11 cellular contexts compared by ENCODE assay signal in genomic region chr15:68272797-68273271, GRCh38. TPM values are rescaled to one million over a fixed set of nuclear protein-coding genes. Genes with fewer than 3 reads are reported as not detected.
DNase-seq lines count a peak whose midpoint lies in the region; ATAC-seq, FAIRE-seq and TF ChIP-seq lines count a peak whose summit lies in the region.
"Had no signal": no experiment of that assay in that cellular context is flagged by ENCODE, and none has a peak within 500 bp of the region (broad histone marks: within the 10 kb centered on the region; RNA-seq: fewer than 3 reads in every experiment).

No MANE protein-coding gene starts in this region.

- H3K9me3 ChIP-seq in HCT116 (ENCODE audit: control insufficient read depth in 1 of 2, insufficient read depth in 1 of 2, low read depth in 1 of 2, low read length in 2 of 2) (no peaks in the 10 kb centered on the region), K562 (replicated peaks; ENCODE audit: control insufficient read depth, insufficient read depth, low read depth, low read length) (no peaks in the 10 kb centered on the region), right atrium auricular region (no peaks in the 10 kb centered on the region), stomach smooth muscle (ENCODE audit: control insufficient read depth in 2 of 2, low read length in 2 of 2) (no peaks in the 10 kb centered on the region)

- TF ChIP-seq POLR2A in HCT116 (IDR thresholded peaks at IDR 0.05; ENCODE audit: borderline replicate concordance, extremely low read depth, insufficient read depth, insufficient read length) (no peak), K562 (conservative IDR thresholded peaks at IDR 0.05) (no peak)

- no peak for TF ChIP-seq EP300 in K562 (IDR thresholded peaks at IDR 0.05; ENCODE audit: low read length)

- H3K36me3 ChIP-seq in HCT116 (ENCODE audit: control insufficient read depth in 1 of 2, insufficient read depth in 2 of 2, low read length in 2 of 2) (no peaks in the 10 kb centered on the region), K562 (ENCODE audit: control insufficient read depth, insufficient read depth, low read length) (no peaks in the 10 kb centered on the region), right atrium auricular region (no peaks in the 10 kb centered on the region), stomach smooth muscle (ENCODE audit: control insufficient read depth in 2 of 2, insufficient read depth in 2 of 2, low read length in 2 of 2) (no peaks in the 10 kb centered on the region)

- H3K4me3 ChIP-seq in HCT116 (replicated peaks in 1 of 2; ENCODE audit: low read depth in 1 of 2, low read length in 2 of 2) (peak overlapping the region in 1 of 2 experiments; percentile 53; a peak in 2 of 4 replicates), K562 (no peak overlapping the region), right atrium auricular region (no peak overlapping the region), stomach smooth muscle (ENCODE audit: low read length in 2 of 2) (peak overlapping the region in 1 of 2 donors; percentile 15)

- H3K4me2 ChIP-seq in HCT116 (ENCODE audit: low read length) = peak overlapping the region; percentile 83
- no peak overlapping the region for H3K4me2 ChIP-seq in K562 (ENCODE audit: insufficient read depth, low read length)

- H3K9ac ChIP-seq in HCT116 (ENCODE audit: low read length) = peak overlapping the region; percentile 56
- no peak overlapping the region for H3K9ac ChIP-seq in K562 (ENCODE audit: insufficient read depth in 1 of 2, low read depth in 2 of 2, low read length in 2 of 2)
- H3K9ac ChIP-seq in stomach smooth muscle (ENCODE audit: low read length in 2 of 2) = peak overlapping the region; percentile 51 to 73

- H4K20me1 ChIP-seq in HCT116 (ENCODE audit: insufficient read depth) = no peaks in the 10 kb centered on the region
- H4K20me1 ChIP-seq in K562 (replicated peaks; ENCODE audit: control insufficient read depth, insufficient read depth, low read length) = no peaks in the 10 kb centered on the region

- RAD21 ChIA-PET in HCT116 (lab: Charles Lee; ENCODE audit: low non-redundant PET in 1 of 2, low total read pairs in 2 of 2, uncharacterized antibody in 2 of 2, unreplicated experiment in 2 of 2) = no interaction called here

- no peaks in the 10 kb centered on the region for H3K9me1 ChIP-seq in K562 (ENCODE audit: control insufficient read depth, insufficient read depth, low read length)

- DNase-seq in HCT116 (ENCODE audit: low read depth, low spot score) (no peak), K562 (ENCODE audit: extremely low read depth in 1 of 4, low spot score in 3 of 4) (no peak), right atrium auricular region (ENCODE audit: low spot score) (no peak), cerebellar nuclear complex (lab: John Stamatoyannopoulos, UW) (no peak), NCI-H526 treated with DMSO at 0.1 percent for 48 hours (lab: John Stamatoyannopoulos, UW) (no peak), HK-2 (ENCODE audit: unreplicated experiment) (no peak)
- DNase-seq: effector CD4-positive, alpha-beta T cell; kidney; stimulated activated CD8-positive, alpha-beta memory T cell treated with anti-CD3 and anti-CD28 coated beads, Interleukin-4, amount 100 ng/mL, for 48 hours had no signal

- no peak for FAIRE-seq in K562 (lab: Jason Lieb, UNC)
- FAIRE-seq: kidney had no signal

- H3K27ac ChIP-seq in HCT116 (ENCODE audit: low read depth, low read length) = peak overlapping the region; percentile 77; the same call in 1 of the 2 replicates
- H3K27ac ChIP-seq in K562 (ENCODE audit: extremely low read depth, low read depth, low read length) = no peak overlapping the region
- peak overlapping the region; percentile 99 for H3K27ac ChIP-seq in right atrium auricular region
- H3K27ac ChIP-seq in stomach smooth muscle (ENCODE audit: low read length) = peak overlapping the region; percentile 100

- no peaks in the 10 kb centered on the region for H3K9me2 ChIP-seq in HCT116 (ENCODE audit: insufficient read depth)

- intact Hi-C loops in HCT116 (cut with micrococcal nuclease) (no loop called here), K562 (cut with micrococcal nuclease) (no loop called here)

- H3K27me3 ChIP-seq in HCT116 (ENCODE audit: insufficient read depth, low read length) = no peaks in the 10 kb centered on the region
- H3K27me3 ChIP-seq in K562 (ENCODE audit: control insufficient read depth in 2 of 2, insufficient read depth in 2 of 2, low read length in 2 of 2) = peaks cover under 1 to 12% of the 10 kb centered on the region in 2 experiments; a peak in 3 of 5 replicates
- no peaks in the 10 kb centered on the region for H3K27me3 ChIP-seq in right atrium auricular region
- no peaks in the 10 kb centered on the region for H3K27me3 ChIP-seq in stomach smooth muscle (ENCODE audit: control insufficient read depth in 1 of 2, insufficient read depth in 2 of 2, low read length in 2 of 2)

- TF ChIP-seq RAD21 in HCT116 (IDR thresholded peaks at IDR 0.05; ENCODE audit: low read depth) = no peak
- TF ChIP-seq RAD21 in K562 (CRISPR knock-in tag; conservative IDR thresholded peaks at IDR 0.05 in 1 of 2, IDR thresholded peaks at IDR 0.05 in 1 of 2) = no peak

- CTCF ChIA-PET in HCT116 (lab: Charles Lee) (interaction anchor here (2.1 kb wide), 1 partner anchor 20 kb away, joined by 8 read pairs; no protein-coding TSS in a partner anchor), K562 (lab: Yijun Ruan, JAX; ENCODE audit: low intra/inter-chr PET ratio) (no interaction called here)

- WGBS in K562 (ENCODE audit: insufficient coverage, low coverage, missing lambda C conversion rate) = 39% methylated on average over 1 of the region's 1 CpG

- no peak; the same call in 1 of the 2 replicates for ATAC-seq in HCT116
- no peak for ATAC-seq in K562
- ATAC-seq in GM19397 (IDR thresholded peaks at IDR 0.05; ENCODE audit: unreplicated experiment) = no peak

- BruUV-seq in HCT116 (replicated peaks; lab: Mats Ljungman, UMichigan) = no TSS peak
- BruUV-seq in K562 (replicated peaks; lab: Mats Ljungman, UMichigan) = no TSS peak

- H3K79me2 ChIP-seq in HCT116 (ENCODE audit: insufficient read depth, low read length) (no peaks in the 10 kb centered on the region; the same call in 1 of the 2 replicates), K562 (ENCODE audit: control insufficient read depth, insufficient read depth, low read length) (0 out of 3 replicates have a peak, but pooled peaks cover 2% of the 10 kb centered on the region)

- TF ChIP-seq CTCF in HCT116 (IDR thresholded peaks at IDR 0.05 in 2 of 3, conservative IDR thresholded peaks at IDR 0.05 in 1 of 3; ENCODE audit: borderline replicate concordance in 1 of 3, insufficient read depth in 1 of 3, low read depth in 2 of 3, low read length in 2 of 3) (no peak), K562 (IDR thresholded peaks at IDR 0.05 in 2 of 3, conservative IDR thresholded peaks at IDR 0.05 in 1 of 3; ENCODE audit: insufficient read depth in 2 of 3, low read depth in 1 of 3, low read length in 3 of 3) (no peak), right atrium auricular region (IDR thresholded peaks at IDR 0.05) (no peak)

- POLR2A ChIA-PET in HCT116 (lab: Charles Lee) (no interaction called here), K562 (lab: Yijun Ruan, JAX) (interaction anchor here (1.1 kb wide), 1 partner anchor 11 kb away, joined by 3 read pairs; no protein-coding TSS in a partner anchor)

- H2AFZ ChIP-seq in HCT116 (ENCODE audit: low read depth, low read length, poor library complexity, severe bottlenecking) (no peak overlapping the region), K562 (ENCODE audit: low read depth, low read length) (no peak overlapping the region)

- in situ Hi-C loops in K562 (cut with MboI) = no loop called here

- H3K4me1 ChIP-seq in HCT116 (ENCODE audit: control insufficient read depth in 1 of 2, insufficient read depth in 2 of 2, low read length in 2 of 2) (peaks cover 29 to 46% of the 10 kb centered on the region in 2 experiments), K562 (replicated peaks in 1 of 2; ENCODE audit: control insufficient read depth in 2 of 2, insufficient read depth in 2 of 2, low read length in 2 of 2) (peaks cover 3 to 9% of the 10 kb centered on the region in 2 experiments; a peak in 3 of 5 replicates), right atrium auricular region (peaks cover 0 to 37% of the 10 kb centered on the region in 2 donors), stomach smooth muscle (ENCODE audit: control insufficient read depth, insufficient read depth, low read length) (peaks cover 39% of the 10 kb centered on the region)

RNA-seq across cellular contexts. Expression of gene FEM1B, which starts 4.7 kb away (rescaled TPM):
- total RNA-seq in HCT116 (2021; ENCODE audit: unreplicated experiment) (39.7 TPM), K562 (2014; rRNA removed) (18.0 and 19.7 TPM in 2 replicates), K562 (2014; rRNA removed; fragmentation: Illumina TruSeq; extraction: Trizol) (35.3 and 40.3 TPM in 2 replicates), K562 (2015; rRNA removed; fragmentation: Illumina TruSeq; extraction: Trizol) (30.4 and 34.7 TPM in 2 replicates), K562 (2021) (32.2 and 42.1 TPM in 2 replicates), right atrium auricular region (10 to 100 TPM; 33.1 to 55.3 TPM)
- 22.8 and 25.2 TPM in 2 replicates for polyA plus RNA-seq in HCT116 (2012)
- 56.6 and 67.0 TPM in 2 replicates for total RNA-seq in K562 (2011; cell fraction: chromatin; rRNA removed; ENCODE audit: low replicate concordance)
- total RNA-seq in K562 (2011; cell fraction: nucleolus; rRNA removed) = 22.5 and 38.2 TPM in 2 replicates
- total RNA-seq in K562 (2011; cell fraction: nucleoplasm; rRNA removed) = 31.6 and 32.1 TPM in 2 replicates
- polyA plus RNA-seq in K562 (2011; rRNA removed) (58.3 and 61.6 TPM in 2 replicates), K562 (2014; fragmentation: Illumina TruSeq; extraction: Trizol) (20.1 and 22.3 TPM in 2 replicates), K562 (2014; fragmentation: Nextera tagmentation; extraction: Ambion mirVana) (1 to 10 TPM; 5.9 to 6.5 TPM), K562 (2014; rRNA removed) (12.0 and 14.0 TPM in 2 replicates)
- 24.2 and 31.0 TPM in 2 replicates for polyA plus RNA-seq in K562 (2011; cell fraction: cytosol; rRNA removed)
- polyA plus RNA-seq in K562 (2011; cell fraction: nucleus; rRNA removed) = 36.5 and 41.2 TPM in 2 replicates
- 14.2 and 14.3 TPM in 2 replicates for polyA plus RNA-seq in K562 (2012)
- 182 and 215 TPM in 2 replicates for polyA minus RNA-seq in K562 (2011; rRNA and poly(A)+ RNA removed)
- polyA minus RNA-seq in K562 (2011; cell fraction: cytosol; rRNA and poly(A)+ RNA removed) = 79.5 and 101 TPM in 2 replicates
- polyA minus RNA-seq in K562 (2011; cell fraction: nucleus; rRNA and poly(A)+ RNA removed) = 19.3 and 38.7 TPM in 2 replicates

RNA-seq across cellular contexts. Expression of gene CLN6, which starts 43.3 kb away (rescaled TPM):
- 44.1 TPM for total RNA-seq in HCT116 (2021; ENCODE audit: unreplicated experiment)
- polyA plus RNA-seq in HCT116 (2012) = 29.3 and 34.2 TPM in 2 replicates
- 161 and 267 TPM in 2 replicates for total RNA-seq in K562 (2011; cell fraction: chromatin; rRNA removed; ENCODE audit: low replicate concordance)
- 171 and 189 TPM in 2 replicates for total RNA-seq in K562 (2011; cell fraction: nucleolus; rRNA removed)
- 182 and 254 TPM in 2 replicates for total RNA-seq in K562 (2011; cell fraction: nucleoplasm; rRNA removed)
- total RNA-seq in K562 (2014; rRNA removed) = 25.8 and 32.5 TPM in 2 replicates
- 22.3 and 24.8 TPM in 2 replicates for total RNA-seq in K562 (2014; rRNA removed; fragmentation: Illumina TruSeq; extraction: Trizol)
- total RNA-seq in K562 (2015; rRNA removed; fragmentation: Illumina TruSeq; extraction: Trizol) = 34.8 and 39.3 TPM in 2 replicates
- total RNA-seq in K562 (2021) = 51.6 and 53.3 TPM in 2 replicates
- polyA plus RNA-seq in K562 (2011; rRNA removed) = 46.0 and 47.3 TPM in 2 replicates
- polyA plus RNA-seq in K562 (2011; cell fraction: cytosol; rRNA removed) = 70.0 and 134 TPM in 2 replicates
- 68.6 and 106 TPM in 2 replicates for polyA plus RNA-seq in K562 (2011; cell fraction: nucleus; rRNA removed)
- polyA plus RNA-seq in K562 (2012) = 36.7 and 38.9 TPM in 2 replicates
- 42.6 and 49.8 TPM in 2 replicates for polyA plus RNA-seq in K562 (2014; fragmentation: Illumina TruSeq; extraction: Trizol)
- polyA plus RNA-seq in K562 (2014; fragmentation: Nextera tagmentation; extraction: Ambion mirVana) = under 1 TPM; 0.71 to 0.77 TPM
- polyA plus RNA-seq in K562 (2014; rRNA removed) = 47.5 and 60.1 TPM in 2 replicates
- polyA minus RNA-seq in K562 (2011; rRNA and poly(A)+ RNA removed) = 60.0 and 111 TPM in 2 replicates
- 26.9 and 47.0 TPM in 2 replicates for polyA minus RNA-seq in K562 (2011; cell fraction: cytosol; rRNA and poly(A)+ RNA removed)
- 38.7 and 49.0 TPM in 2 replicates for polyA minus RNA-seq in K562 (2011; cell fraction: nucleus; rRNA and poly(A)+ RNA removed)
- 1 to 10 TPM; 6.4 to 7.4 TPM for total RNA-seq in right atrium auricular region

Comparison
In these comparisons a context has a peak if more than half of its experiments do, and no peak if none do; other contexts are left out.
1. H3K9ac ChIP-seq: peak in HCT116 (single experiment) and stomach smooth muscle (2 of 2); none in K562 (0 of 2).
2. Of the 22 proteins assayed by ChIP-seq in both K562 and HCT116: peak only in K562: none; only in HCT116: MAX and SP1; in both: EGR1 and FOSL1; in neither: 18.